9 cellular contexts compared by ENCODE assay signal in the genomic region with DNA sequence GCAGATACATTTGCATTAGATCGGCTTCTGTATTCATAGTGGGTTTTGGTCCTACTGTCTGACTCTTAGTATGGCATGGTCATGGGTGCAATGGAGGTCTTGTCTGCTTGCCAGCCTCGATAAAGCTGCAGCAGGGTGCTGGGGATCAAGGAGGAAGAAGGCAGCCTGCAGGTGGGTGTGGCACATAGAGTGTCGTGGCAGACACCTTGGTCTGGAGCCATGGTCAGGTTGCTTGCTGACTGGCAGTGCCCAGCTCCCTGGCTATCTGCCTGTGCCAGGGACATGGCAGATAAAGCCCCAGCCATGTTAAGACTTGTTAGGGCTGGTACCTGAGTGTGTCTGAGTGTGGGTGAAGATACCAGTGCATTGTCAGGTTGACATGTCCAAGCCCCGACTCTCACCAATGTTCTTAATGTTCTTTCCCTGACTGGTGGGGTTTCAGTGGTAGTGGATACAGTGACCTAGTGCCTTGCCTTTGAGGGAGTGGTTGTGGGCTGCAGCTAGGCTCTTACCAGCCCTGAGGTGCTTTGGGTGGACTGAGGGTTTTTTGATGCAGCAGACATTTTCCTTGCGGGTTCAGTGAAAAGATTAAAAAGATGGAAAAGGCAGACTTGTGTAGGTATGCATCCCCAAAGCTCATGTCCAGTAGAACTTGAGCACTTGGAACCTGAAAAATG. TPM values are rescaled to one million over a fixed set of nuclear protein-coding genes. Genes with fewer than 3 reads are reported as not detected.
DNase-seq lines count a peak whose midpoint lies in the region; ATAC-seq and TF ChIP-seq lines count a peak whose summit lies in the region.
"Had no signal": no experiment of that assay in that cellular context is flagged by ENCODE, and none has a peak within 500 bp of the region (broad histone marks: within the 10 kb centered on the region; RNA-seq: fewer than 3 reads in every experiment).

No MANE protein-coding gene starts in this region.

- H3K27ac Mint-ChIP-seq in nephron progenitor cell = peak overlapping the region; percentile 79

- DNase-seq in GM06990 (ENCODE audit: extremely low read depth, insufficient read length) (no peak), M059J (ENCODE audit: low read depth) (peak; percentile 37), brain microvascular endothelial cell (no peak), nephron progenitor cell (no peak), NCI-H82 treated with DMSO at 0.1 percent for 48 hours (lab: John Stamatoyannopoulos, UW; ENCODE audit: unreplicated experiment) (no peak), NCI-H1694 (lab: John Stamatoyannopoulos, UW) (no peak)
- DNase-seq: ovary had no signal

- in situ Hi-C loops in brain microvascular endothelial cell (cut with HindIII; ENCODE audit: low pct_ligation_motif_present, low sequenced_read_pairs) = no loop called here

- H3K36me3 ChIP-seq in GM06990 (ENCODE audit: control insufficient read depth, insufficient read depth, low read length) (no peaks in the 10 kb centered on the region), brain microvascular endothelial cell (replicated peaks) (no peaks in the 10 kb centered on the region)
- H3K36me3 ChIP-seq: ovary had no signal

- no peak for TF ChIP-seq CTCF in GM06990 (IDR thresholded peaks at IDR 0.05; ENCODE audit: insufficient read depth, low read length, poor library complexity, severe bottlenecking)
- TF ChIP-seq CTCF in brain microvascular endothelial cell (IDR thresholded peaks at IDR 0.05; ENCODE audit: low read depth, low read length, missing control alignments) = no peak
- no peak for TF ChIP-seq CTCF in nephron progenitor cell (IDR thresholded peaks at IDR 0.05)

- peak overlapping the region; percentile 89 for H3K4me3 Mint-ChIP-seq in nephron progenitor cell

- H3K36me3 Mint-ChIP-seq in nephron progenitor cell (ENCODE audit: low read depth) = peaks cover 14% of the 10 kb centered on the region

- ATAC-seq in HG03571 (IDR thresholded peaks at IDR 0.05; ENCODE audit: unreplicated experiment) = no peak
- no peak for ATAC-seq in HG02588 (IDR thresholded peaks at IDR 0.05; ENCODE audit: unreplicated experiment)

- no peak overlapping the region for H3K27ac ChIP-seq in brain microvascular endothelial cell
- H3K27ac ChIP-seq: ovary had no signal

- H3K27me3 ChIP-seq in GM06990 (replicated peaks; ENCODE audit: control insufficient read depth, insufficient read depth, low read length) (no peaks in the 10 kb centered on the region), brain microvascular endothelial cell (replicated peaks) (no peaks in the 10 kb centered on the region)
- H3K27me3 ChIP-seq: ovary had no signal

- peaks cover 4% of the 10 kb centered on the region for H3K9me3 Mint-ChIP-seq in nephron progenitor cell

- H3K27me3 Mint-ChIP-seq in nephron progenitor cell (ENCODE audit: low read depth, poor library complexity) = peaks cover 3% of the 10 kb centered on the region

- H3K4me1 Mint-ChIP-seq in nephron progenitor cell = peaks cover 29% of the 10 kb centered on the region

- peak overlapping the region; percentile 94 for H3K4me3 ChIP-seq in GM06990 (replicated peaks; ENCODE audit: low read depth, low read length)
- H3K4me3 ChIP-seq in brain microvascular endothelial cell (ENCODE audit: low read depth, low read length) = peak overlapping the region; percentile 83
- H3K4me3 ChIP-seq: ovary had no signal

RNA-seq across cellular contexts. Expression of a gene that starts 1.8 kb away (rescaled TPM):
- total RNA-seq in M059J (2014; rRNA removed; shearing (Covaris generic)) = 102 and 121 TPM in 2 replicates

RNA-seq across cellular contexts. Expression of a gene that starts 34.1 kb away (rescaled TPM):
- 15.2 and 28.6 TPM in 2 replicates for total RNA-seq in M059J (2014; rRNA removed; shearing (Covaris generic))
